ENCODE assay signal across 17 cellular contexts in the genomic region with DNA sequence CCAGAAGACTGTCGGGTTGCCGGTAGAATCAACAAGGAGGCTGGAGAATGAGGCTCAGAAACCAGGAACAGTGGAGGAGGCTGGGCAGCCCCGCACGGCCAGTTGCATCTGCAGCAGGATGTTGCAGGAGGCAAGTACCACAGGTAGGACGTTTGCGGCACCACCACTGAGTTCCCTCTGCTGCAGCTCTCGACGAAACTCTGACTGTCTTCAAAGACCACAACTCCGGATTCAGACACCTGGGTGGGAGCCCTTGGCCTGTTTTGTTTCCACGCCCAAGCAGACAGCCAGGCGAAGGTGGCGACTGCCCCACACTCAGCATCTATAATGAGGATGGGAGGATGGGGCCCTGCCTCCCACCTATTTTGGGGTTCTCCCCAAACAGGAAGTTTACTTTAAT.
"Had no signal": no experiment of that assay in that cellular context is flagged by ENCODE, and none has a peak within 500 bp of the region (broad histone marks: within the 10 kb centered on the region; RNA-seq: fewer than 3 reads in every experiment).

No MANE protein-coding gene starts in this region.

- H3K27me3 ChIP-seq: hepatocyte, left lung, tibial nerve had no signal

- H3K27ac ChIP-seq: hepatocyte, left lung, tibial nerve had no signal

- H3K9me3 Mint-ChIP-seq: activated naive CD4-positive, alpha-beta T cell treated with anti-CD3 and anti-CD28 coated beads, Interleukin-2, amount 50 U/mL, for 72 hours; natural killer cell; T-helper 2 cell treated with Interferon-gamma antibody and Interleukin-4, amounts not matched to agents 5 μg/mL and 100 μg/mL, for 36 hours had no signal

- H3K4me3 ChIP-seq: hepatocyte, left lung, mucosa of descending colon, tibial nerve had no signal

- H3K36me3 ChIP-seq: left lung had no signal

- H3K27ac Mint-ChIP-seq: activated naive CD4-positive, alpha-beta T cell treated with anti-CD3 and anti-CD28 coated beads, Interleukin-2, amount 50 U/mL, for 72 hours; natural killer cell; T-helper 2 cell treated with Interferon-gamma antibody and Interleukin-4, amounts not matched to agents 5 μg/mL and 100 μg/mL, for 36 hours had no signal

- DNase-seq: activated effector memory CD4-positive, alpha-beta T cell treated with anti-CD3 and anti-CD28 coated beads, Interleukin-2, amount 50 U/mL, for 16 hours; activated T-cell treated with anti-CD3 and anti-CD28 coated beads, Interleukin-2, amount 50 U/mL, for 48 hours; caudate nucleus; kidney; left lung; mammary epithelial cell; mucosa of descending colon; natural killer cell; retina; stimulated activated CD4-positive, alpha-beta T cell treated with anti-CD3 and anti-CD28 coated beads, Interleukin-2, amount 100 ng/mL, for 48 hours; stimulated activated naive CD4-positive, alpha-beta T cell had no signal

- H2AFZ ChIP-seq: hepatocyte had no signal

- H3K4me2 ChIP-seq: hepatocyte had no signal

- H3K9me3 ChIP-seq: left lung, mucosa of descending colon, tibial nerve had no signal

- ATAC-seq: activated CD4-positive, CD25-positive, alpha-beta regulatory T cell treated with anti-CD3 and anti-CD28 coated beads, Interleukin-2, amount 50 U/mL, for 24 hours; activated naive CD4-positive, alpha-beta T cell treated with anti-CD3 and anti-CD28 coated beads, Interleukin-2, amount 50 U/mL, for 72 hours; left lung; mucosa of descending colon; natural killer cell had no signal

- H3K4me3 Mint-ChIP-seq: natural killer cell; T-helper 2 cell treated with Interferon-gamma antibody and Interleukin-4, amounts not matched to agents 5 μg/mL and 100 μg/mL, for 36 hours had no signal

- H3K79me2 ChIP-seq: hepatocyte had no signal

- H3K36me3 Mint-ChIP-seq: activated naive CD4-positive, alpha-beta T cell treated with anti-CD3 and anti-CD28 coated beads, Interleukin-2, amount 50 U/mL, for 72 hours; natural killer cell had no signal

- FAIRE-seq: endometrium, kidney had no signal
